In the genomic region with DNA sequence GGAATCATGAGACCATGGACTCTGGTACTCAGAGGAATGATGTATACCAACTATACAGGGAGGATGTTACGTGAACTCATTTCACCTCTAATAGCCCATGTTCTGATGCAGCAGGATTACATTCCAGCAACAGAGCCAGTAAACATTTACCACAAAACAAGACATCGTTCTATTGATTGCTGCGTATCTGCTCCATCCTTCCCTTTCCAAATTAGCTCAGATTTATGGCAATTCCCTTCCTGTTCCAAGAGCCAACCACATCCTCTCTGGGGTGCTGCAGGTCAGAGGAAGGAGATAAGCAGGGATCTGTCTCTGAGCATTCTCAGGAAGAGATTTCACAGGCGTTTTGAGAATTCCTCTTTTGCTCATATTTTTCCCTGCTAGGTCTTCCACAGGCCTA, we compare ENCODE assay signal across 21 cellular contexts.
DNase-seq lines count a peak whose midpoint lies in the region; ATAC-seq lines count a peak whose summit lies in the region.
"Had no signal": no experiment of that assay in that cellular context is flagged by ENCODE, and none has a peak within 500 bp of the region (broad histone marks: within the 10 kb centered on the region; RNA-seq: fewer than 3 reads in every experiment).

No MANE protein-coding gene starts in this region.

- H3K27me3 Mint-ChIP-seq in activated CD4-positive, alpha-beta memory T cell treated with anti-CD3 and anti-CD28 coated beads for 36 hours = peaks cover 2% of the 10 kb centered on the region

- ATAC-seq in HG03457 (IDR thresholded peaks at IDR 0.05; ENCODE audit: unreplicated experiment) = no peak
- ATAC-seq: activated CD8-positive, alpha-beta memory T cell treated with anti-CD3 and anti-CD28 coated beads, Interleukin-2, amount 10 ng/mL, durations not matched to agents 7 days and 5 days had no signal

- H3K4me3 Mint-ChIP-seq in activated CD4-positive, alpha-beta memory T cell treated with anti-CD3 and anti-CD28 coated beads for 36 hours = no peak overlapping the region
- H3K4me3 Mint-ChIP-seq: activated CD8-positive, alpha-beta memory T cell treated with anti-CD3 and anti-CD28 coated beads, Interleukin-2, amount 10 ng/mL, durations not matched to agents 7 days and 5 days; activated naive CD4-positive, alpha-beta T cell treated with anti-CD3 and anti-CD28 coated beads, Interleukin-2, amount 50 U/mL, for 24 hours; CD14-positive monocyte had no signal

- peak overlapping the region; percentile 73 for H3K27ac ChIP-seq in substantia nigra (ENCODE audit: low read depth, low read length, poor library complexity, severe bottlenecking)
- H3K27ac ChIP-seq: ascending aorta, neutrophil, prostate gland, VCaP had no signal

- H3K27ac Mint-ChIP-seq in activated CD4-positive, alpha-beta memory T cell treated with anti-CD3 and anti-CD28 coated beads for 36 hours = no peak overlapping the region
- H3K27ac Mint-ChIP-seq: activated CD8-positive, alpha-beta memory T cell treated with anti-CD3 and anti-CD28 coated beads, Interleukin-2, amount 10 ng/mL, durations not matched to agents 7 days and 5 days; activated naive CD4-positive, alpha-beta T cell treated with anti-CD3 and anti-CD28 coated beads, Interleukin-2, amount 50 U/mL, for 24 hours; CD14-positive monocyte had no signal

- no peaks in the 10 kb centered on the region for H3K36me3 Mint-ChIP-seq in activated CD4-positive, alpha-beta memory T cell treated with anti-CD3 and anti-CD28 coated beads for 36 hours
- H3K36me3 Mint-ChIP-seq: activated CD8-positive, alpha-beta memory T cell treated with anti-CD3 and anti-CD28 coated beads, Interleukin-2, amount 10 ng/mL, durations not matched to agents 7 days and 5 days; activated naive CD4-positive, alpha-beta T cell treated with anti-CD3 and anti-CD28 coated beads, Interleukin-2, amount 50 U/mL, for 24 hours; CD14-positive monocyte had no signal

- CTCF ChIA-PET in activated CD4-positive, alpha-beta memory T cell treated with anti-CD3 and anti-CD28 coated beads for 36 hours (lab: Charles Lee) = no interaction called here

- DNase-seq in NCI-H226 (peak; percentile 7), dermis blood vessel endothelial cell (peak; percentile 78), left kidney (ENCODE audit: low read depth, low spot score) (peak; percentile 45), substantia nigra (lab: John Stamatoyannopoulos, UW) (no peak), kidney tubule cell (ENCODE audit: low spot score) (no peak)
- DNase-seq in activated CD4-positive, alpha-beta memory T cell treated with anti-CD3 and anti-CD28 coated beads for 36 hours = no peak
- DNase-seq: activated CD4-positive, alpha-beta T cell treated with anti-CD3 and anti-CD28 coated beads for 48 hours; activated CD8-positive, alpha-beta memory T cell treated with anti-CD3 and anti-CD28 coated beads, Interleukin-2, amount 10 ng/mL, durations not matched to agents 7 days and 5 days; central memory CD4-positive, alpha-beta T cell; HCEC 1CT; NCI-H1092 treated with DMSO at 0.1 percent for 48 hours; NCI-H187 treated with DMSO at 0.1 percent for 48 hours; RPMI8226; T-helper 2 cell had no signal

- peaks cover 10% of the 10 kb centered on the region for H3K4me1 Mint-ChIP-seq in activated CD4-positive, alpha-beta memory T cell treated with anti-CD3 and anti-CD28 coated beads for 36 hours (ENCODE audit: low read depth)
- H3K4me1 Mint-ChIP-seq: activated CD8-positive, alpha-beta memory T cell treated with anti-CD3 and anti-CD28 coated beads, Interleukin-2, amount 10 ng/mL, durations not matched to agents 7 days and 5 days; activated naive CD4-positive, alpha-beta T cell treated with anti-CD3 and anti-CD28 coated beads, Interleukin-2, amount 50 U/mL, for 24 hours had no signal

- no peaks in the 10 kb centered on the region for H3K9me3 Mint-ChIP-seq in activated CD4-positive, alpha-beta memory T cell treated with anti-CD3 and anti-CD28 coated beads for 36 hours
- H3K9me3 Mint-ChIP-seq: activated naive CD4-positive, alpha-beta T cell treated with anti-CD3 and anti-CD28 coated beads, Interleukin-2, amount 50 U/mL, for 24 hours had no signal

- POLR2A ChIA-PET in activated CD4-positive, alpha-beta memory T cell treated with anti-CD3 and anti-CD28 coated beads for 36 hours (lab: Charles Lee) = no interaction called here

- intact Hi-C loops in activated CD4-positive, alpha-beta memory T cell treated with anti-CD3 and anti-CD28 coated beads for 36 hours (cut with micrococcal nuclease) = no loop called here

Comparison
In these comparisons a context has a peak if more than half of its experiments do, and no peak if none do; other contexts are left out.
1. DNase-seq: peak in NCI-H226 (single experiment), dermis blood vessel endothelial cell (single experiment) and left kidney (single experiment); none in substantia nigra (0 of 49), kidney tubule cell (single experiment) and activated CD4-positive, alpha-beta memory T cell treated with anti-CD3 and anti-CD28 coated beads for 36 hours (single experiment).